Comparison of ENCODE assay signal across 10 cellular contexts in genomic region chr17:44067547-44067945, GRCh38. TPM values are rescaled to one million over a fixed set of nuclear protein-coding genes. Genes with fewer than 3 reads are reported as not detected.
A peak's percentile ranks its signal among the peaks of the same experiment; 100 is the strongest.
DNase-seq lines count a peak whose midpoint lies in the region; ATAC-seq and TF ChIP-seq lines count a peak whose summit lies in the region.
"Had no signal": no experiment of that assay in that cellular context is flagged by ENCODE, and none has a peak within 500 bp of the region (broad histone marks: within the 10 kb centered on the region; RNA-seq: fewer than 3 reads in every experiment).

No MANE protein-coding gene starts in this region.

- peaks cover 54% of the 10 kb centered on the region for H3K4me1 Mint-ChIP-seq in activated CD4-positive, alpha-beta memory T cell treated with anti-CD3 and anti-CD28 coated beads for 36 hours (ENCODE audit: low read depth)

- POLR2A ChIA-PET in activated CD4-positive, alpha-beta memory T cell treated with anti-CD3 and anti-CD28 coated beads for 36 hours (lab: Charles Lee), result interaction anchor here (1.2 kb wide), 1 partner anchor 53 kb away, joined by 3 read pairs; the partner anchor contains the start of gene TMEM101

- DNase-seq in heart left ventricle (peak in 1 of 5 donors; percentile 25), right atrium auricular region (ENCODE audit: low spot score) (no peak), upper lobe of left lung (no peak), DMS53 treated with DMSO at 0.1 percent for 48 hours (lab: John Stamatoyannopoulos, UW; ENCODE audit: unreplicated experiment) (no peak), GM03348 (ENCODE audit: low spot score) (no peak), UCSD-AML1 (lab: John Stamatoyannopoulos, UW; ENCODE audit: unreplicated experiment) (no peak)
- no peak for DNase-seq in activated CD4-positive, alpha-beta memory T cell treated with anti-CD3 and anti-CD28 coated beads for 36 hours
- DNase-seq: NCI-H187, Peyer's patch had no signal

- no peak for TF ChIP-seq POLR2A in heart left ventricle (IDR thresholded peaks at IDR 0.05)
- no peak for TF ChIP-seq POLR2A in upper lobe of left lung (IDR thresholded peaks at IDR 0.05)

- TF ChIP-seq RAD21 in liver (IDR thresholded peaks at IDR 0.05), result no peak

- TF ChIP-seq EP300 in upper lobe of left lung (IDR thresholded peaks at IDR 0.05), result no peak

- peaks cover 0 to 21% (median 15%) of the 10 kb centered on the region in 9 donors for H3K36me3 ChIP-seq in heart left ventricle
- peaks cover 14% of the 10 kb centered on the region for H3K36me3 ChIP-seq in right atrium auricular region
- peaks cover 0 to 8% (median 4%) of the 10 kb centered on the region in 4 donors for H3K36me3 ChIP-seq in liver (ENCODE audit: control insufficient read depth in 4 of 4, insufficient read depth in 3 of 4, low read depth in 1 of 4, low read length in 3 of 4)
- peaks cover 1 to 16% (median 7%) of the 10 kb centered on the region in 4 donors for H3K36me3 ChIP-seq in upper lobe of left lung

- WGBS in heart left ventricle, 4 donors, result 88 to 91% (median 89%) methylated on average over 9 of the region's 9 CpGs
- WGBS in liver, result 77% methylated on average over 9 of the region's 9 CpGs
- WGBS in upper lobe of left lung, 2 donors, result 86% methylated on average over 9 of the region's 9 CpGs

- peak overlapping the region; percentile 56 for H3K27ac Mint-ChIP-seq in activated CD4-positive, alpha-beta memory T cell treated with anti-CD3 and anti-CD28 coated beads for 36 hours

- H3K36me3 Mint-ChIP-seq in activated CD4-positive, alpha-beta memory T cell treated with anti-CD3 and anti-CD28 coated beads for 36 hours, result peaks cover 16% of the 10 kb centered on the region

- TF ChIP-seq CTCF in heart left ventricle (IDR thresholded peaks at IDR 0.05) (no peak), right atrium auricular region (IDR thresholded peaks at IDR 0.05) (no peak), liver (IDR thresholded peaks at IDR 0.05; ENCODE audit: low read depth, low read length, missing input control) (no peak), upper lobe of left lung (IDR thresholded peaks at IDR 0.05) (no peak)

- ATAC-seq in heart left ventricle (no peak), upper lobe of left lung (ENCODE audit: low FRiP score in 2 of 2) (no peak)

- H3K4me3 ChIP-seq in heart left ventricle (peak overlapping the region in 1 of 12 donors; percentile 76), right atrium auricular region (no peak overlapping the region), liver (ENCODE audit: low read depth in 1 of 3, low read length in 3 of 3) (no peak overlapping the region), upper lobe of left lung (no peak overlapping the region)

- peaks cover 5 to 68% (median 34%) of the 10 kb centered on the region in 12 donors for H3K4me1 ChIP-seq in heart left ventricle
- H3K4me1 ChIP-seq in right atrium auricular region, result peaks cover 0 to 46% of the 10 kb centered on the region in 2 donors
- peaks cover 5 to 38% (median 29%) of the 10 kb centered on the region in 4 donors for H3K4me1 ChIP-seq in liver (ENCODE audit: control insufficient read depth in 4 of 4, insufficient read depth in 4 of 4, low read length in 3 of 4)
- H3K4me1 ChIP-seq in upper lobe of left lung, result peaks cover 30 to 48% (median 38%) of the 10 kb centered on the region in 4 donors

- no peak overlapping the region for H3K9ac ChIP-seq in liver (ENCODE audit: low read depth in 1 of 2, low read length in 2 of 2)

- peak overlapping the region in 8 of 12 donors; percentile 86 to 98 (median 94) for H3K27ac ChIP-seq in heart left ventricle
- peak overlapping the region in 1 of 2 donors; percentile 97 for H3K27ac ChIP-seq in right atrium auricular region
- H3K27ac ChIP-seq in liver (ENCODE audit: low read depth in 1 of 2, low read length in 2 of 2), result peak overlapping the region; percentile 89 to 90
- H3K27ac ChIP-seq in upper lobe of left lung, result peak overlapping the region; percentile 94 to 99 (median 96)

- CTCF ChIA-PET in activated CD4-positive, alpha-beta memory T cell treated with anti-CD3 and anti-CD28 coated beads for 36 hours (lab: Charles Lee), result no interaction called here

- no peak overlapping the region for H3K4me3 Mint-ChIP-seq in activated CD4-positive, alpha-beta memory T cell treated with anti-CD3 and anti-CD28 coated beads for 36 hours

- H3K27me3 ChIP-seq in heart left ventricle (no peaks in the 10 kb centered on the region), right atrium auricular region (no peaks in the 10 kb centered on the region), liver (ENCODE audit: control insufficient read depth in 4 of 4, insufficient read depth in 4 of 4, low read length in 3 of 4) (no peaks in the 10 kb centered on the region), upper lobe of left lung (no peaks in the 10 kb centered on the region)
- H3K27me3 ChIP-seq: Peyer's patch had no signal

- intact Hi-C loops in heart left ventricle (cut with DNase I), result loop anchor here in 1 of 10 donors (10.0 kb wide), 1 partner anchor 117 kb away; the partner anchor contains the start of gene TMUB2
- intact Hi-C loops in activated CD4-positive, alpha-beta memory T cell treated with anti-CD3 and anti-CD28 coated beads for 36 hours (cut with micrococcal nuclease), result loop anchor here (2.0 kb wide), 1 partner anchor 61 kb away; no protein-coding TSS in a partner anchor

- H3K9me3 ChIP-seq in heart left ventricle (no peaks in the 10 kb centered on the region), right atrium auricular region (no peaks in the 10 kb centered on the region), liver (ENCODE audit: control insufficient read depth in 4 of 4, low read length in 3 of 4) (no peaks in the 10 kb centered on the region), upper lobe of left lung (no peaks in the 10 kb centered on the region)
- H3K9me3 ChIP-seq: Peyer's patch had no signal

- no peaks in the 10 kb centered on the region for H3K9me3 Mint-ChIP-seq in activated CD4-positive, alpha-beta memory T cell treated with anti-CD3 and anti-CD28 coated beads for 36 hours

- no peaks in the 10 kb centered on the region for H3K27me3 Mint-ChIP-seq in activated CD4-positive, alpha-beta memory T cell treated with anti-CD3 and anti-CD28 coated beads for 36 hours

TF ChIP-seq in liver, 16 proteins besides CTCF, POLR2A, EP300 and RAD21 (continues in another document):
- no peak for TF ChIP-seq TAF1 (conservative IDR thresholded peaks at IDR 0.05)
- TF ChIP-seq FOXA2 (IDR thresholded peaks at IDR 0.05), result no peak
- TF ChIP-seq YY1 (IDR thresholded peaks at IDR 0.05), result no peak
- no peak for TF ChIP-seq HNF4A (conservative IDR thresholded peaks at IDR 0.05)
- no peak for TF ChIP-seq FOXA1 (IDR thresholded peaks at IDR 0.05)
- no peak for TF ChIP-seq ATF3 (IDR thresholded peaks at IDR 0.05)
- TF ChIP-seq EGR1 (IDR thresholded peaks at IDR 0.05; ENCODE audit: low read depth in 2 of 2), result no peak
- no peak for TF ChIP-seq ZBTB33 (IDR thresholded peaks at IDR 0.05)

RNA-seq across cellular contexts. Expression of gene LSM12, which starts 1.1 kb away (rescaled TPM):
- total RNA-seq in heart left ventricle (10 to 100 TPM; 38.4 to 55.6 (median 44.1) TPM), right atrium auricular region (10 to 100 TPM; 36.8 to 41.3 TPM), liver (10 to 100 TPM; 12.1 to 13.6 TPM), upper lobe of left lung (10 to 100 TPM; 14.8 to 38.3 (median 33.6) TPM)
- polyA plus RNA-seq in heart left ventricle (10 to 100 TPM; 30.8 to 41.2 TPM), liver (10 to 100 TPM; 16.7 to 31.9 TPM)
- 10 to 100 TPM; 76.8 to 81.8 TPM for total RNA-seq in activated CD4-positive, alpha-beta memory T cell treated with anti-CD3 and anti-CD28 coated beads for 36 hours

RNA-seq across cellular contexts. Expression of gene G6PC3, which starts 3.0 kb away (rescaled TPM):
- total RNA-seq in heart left ventricle (10 to 100 TPM; 28.5 to 46.5 (median 36.6) TPM), right atrium auricular region (10 to 100 TPM; 36.0 to 41.1 TPM), liver (1 to 10 TPM; 6.7 to 7.8 TPM), upper lobe of left lung (10 to 100 TPM; 16.8 to 63.0 (median 33.8) TPM)
- polyA plus RNA-seq in heart left ventricle (10 to 100 TPM; 52.4 to 75.1 TPM), liver (10 to 100 TPM in 1 of 2 donors, 1 to 10 TPM in 1; 8.7 to 15.1 TPM)
- 10 to 100 TPM; 20.7 to 21.9 TPM for total RNA-seq in activated CD4-positive, alpha-beta memory T cell treated with anti-CD3 and anti-CD28 coated beads for 36 hours

RNA-seq across cellular contexts. Expression of gene TMEM101, which starts 52.8 kb away (rescaled TPM):
- total RNA-seq in heart left ventricle (10 to 100 TPM; 13.4 to 22.1 (median 19.3) TPM), right atrium auricular region (10 to 100 TPM; 21.0 to 25.0 TPM), liver (10 to 100 TPM; 24.4 to 25.7 TPM), upper lobe of left lung (10 to 100 TPM; 10.5 to 36.9 (median 29.1) TPM)
- polyA plus RNA-seq in heart left ventricle (10 to 100 TPM; 16.7 to 31.1 TPM), liver (10 to 100 TPM; 12.0 to 18.4 TPM)
- total RNA-seq in activated CD4-positive, alpha-beta memory T cell treated with anti-CD3 and anti-CD28 coated beads for 36 hours, result 10 to 100 TPM; 27.6 to 28.2 TPM

RNA-seq across cellular contexts. Expression of gene HDAC5, which starts 55.9 kb away (rescaled TPM):
- 100 to 1,000 TPM in 2 of 9 donors, 10 to 100 TPM in 7; 54.6 to 283 (median 70.1) TPM for total RNA-seq in heart left ventricle
- polyA plus RNA-seq in heart left ventricle, result 10 to 100 TPM; 64.2 to 91.0 TPM
- total RNA-seq in right atrium auricular region, result 100 to 1,000 TPM in 1 of 2 donors, 10 to 100 TPM in 1; 80.0 to 138 TPM
- 10 to 100 TPM; 18.0 to 19.0 TPM for total RNA-seq in activated CD4-positive, alpha-beta memory T cell treated with anti-CD3 and anti-CD28 coated beads for 36 hours
- total RNA-seq in liver, result 10 to 100 TPM; 18.2 to 20.3 TPM
- polyA plus RNA-seq in liver, result 10 to 100 TPM in 1 of 2 donors, 1 to 10 TPM in 1; 5.8 to 10.7 TPM
- 100 to 1,000 TPM in 2 of 6 donors, 10 to 100 TPM in 4; 59.9 to 138 (median 64.9) TPM for total RNA-seq in upper lobe of left lung
